ENCODE assay signal across 8 cellular contexts in the genomic region with DNA sequence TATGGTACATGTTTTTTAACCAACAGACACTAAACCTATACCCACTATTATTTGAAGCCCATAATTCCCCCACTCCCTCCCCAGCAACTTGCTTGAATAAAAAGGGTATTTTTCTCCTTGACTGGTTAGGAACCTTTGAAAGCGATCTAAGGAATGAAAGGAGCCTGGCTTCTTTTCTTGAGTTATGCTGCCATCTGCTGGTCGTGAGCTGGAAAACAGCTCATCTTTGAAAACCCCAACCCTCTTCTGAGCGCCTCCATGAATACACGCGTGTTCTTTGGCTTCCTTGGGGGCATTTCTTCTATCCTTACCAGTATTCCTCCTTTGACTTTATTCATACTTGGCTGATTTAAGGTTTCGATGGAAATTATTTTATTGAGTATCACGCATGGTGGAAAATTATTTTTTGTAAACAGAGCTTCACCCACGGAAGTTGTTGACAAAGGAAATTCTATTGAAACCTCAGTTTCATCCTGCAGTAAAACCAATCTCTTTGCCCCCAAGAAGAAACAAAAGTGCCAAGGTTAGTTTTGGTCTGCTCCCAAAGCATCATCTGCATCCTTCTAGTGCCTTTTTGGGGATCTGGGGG.
DNase-seq lines count a peak whose midpoint lies in the region; TF ChIP-seq lines count a peak whose summit lies in the region.

No MANE protein-coding gene starts in this region.

- TF ChIP-seq CTCF in KMS-11 (conservative IDR thresholded peaks at IDR 0.05; ENCODE audit: low read depth, low read length) (peak; percentile 90), foreskin fibroblast (IDR thresholded peaks at IDR 0.05; ENCODE audit: low read depth, low read length) (peak; percentile 70), osteocyte (IDR thresholded peaks at IDR 0.05) (peak; percentile 85), type B pancreatic cell (conservative IDR thresholded peaks at IDR 0.05) (peak; percentile 95)

- H2AFZ ChIP-seq in KMS-11 (ENCODE audit: low read depth): peak overlapping the region; percentile 61

- intact Hi-C loops in activated T-helper 2 cell treated with anti-CD3 and anti-CD28 coated beads, Interferon-gamma antibody, Interleukin-2, Interleukin-4, amounts not matched to agents 10 μg/mL and 5 μg/mL and 100 μg/mL, durations not matched to agents 14 hours and 24 hours and 36 hours (cut with micrococcal nuclease): loop anchor here (1.0 kb wide), 1 partner anchor 215 kb away; no protein-coding TSS in a partner anchor

- no peak overlapping the region for H3K9ac ChIP-seq in KMS-11

- no peak overlapping the region for H3K4me3 Mint-ChIP-seq in activated T-helper 2 cell treated with anti-CD3 and anti-CD28 coated beads, Interferon-gamma antibody, Interleukin-2, Interleukin-4, amounts not matched to agents 10 μg/mL and 5 μg/mL and 100 μg/mL, durations not matched to agents 14 hours and 24 hours and 36 hours (ENCODE audit: low read depth)
- H3K4me3 Mint-ChIP-seq in osteocyte (ENCODE audit: unreplicated experiment) (no peak overlapping the region), type B pancreatic cell (no peak overlapping the region)

- no peaks in the 10 kb centered on the region for H3K27me3 ChIP-seq in KMS-11 (ENCODE audit: insufficient read depth, low read depth)

- peaks cover 10% of the 10 kb centered on the region for H3K4me1 Mint-ChIP-seq in activated T-helper 2 cell treated with anti-CD3 and anti-CD28 coated beads, Interferon-gamma antibody, Interleukin-2, Interleukin-4, amounts not matched to agents 10 μg/mL and 5 μg/mL and 100 μg/mL, durations not matched to agents 14 hours and 24 hours and 36 hours (ENCODE audit: low read depth)
- H3K4me1 Mint-ChIP-seq in osteocyte (ENCODE audit: unreplicated experiment) (no peaks in the 10 kb centered on the region), type B pancreatic cell (ENCODE audit: unreplicated experiment) (no peaks in the 10 kb centered on the region)

- peaks cover 40% of the 10 kb centered on the region for H3K27me3 Mint-ChIP-seq in activated T-helper 2 cell treated with anti-CD3 and anti-CD28 coated beads, Interferon-gamma antibody, Interleukin-2, Interleukin-4, amounts not matched to agents 10 μg/mL and 5 μg/mL and 100 μg/mL, durations not matched to agents 14 hours and 24 hours and 36 hours (ENCODE audit: low read depth)
- H3K27me3 Mint-ChIP-seq in osteocyte (ENCODE audit: unreplicated experiment) (peaks cover 17% of the 10 kb centered on the region), type B pancreatic cell (peaks cover 62% of the 10 kb centered on the region)

- peaks cover 6% of the 10 kb centered on the region for H3K9me3 Mint-ChIP-seq in activated T-helper 2 cell treated with anti-CD3 and anti-CD28 coated beads, Interferon-gamma antibody, Interleukin-2, Interleukin-4, amounts not matched to agents 10 μg/mL and 5 μg/mL and 100 μg/mL, durations not matched to agents 14 hours and 24 hours and 36 hours
- H3K9me3 Mint-ChIP-seq in osteocyte (ENCODE audit: unreplicated experiment): peaks cover 6% of the 10 kb centered on the region
- H3K9me3 Mint-ChIP-seq in type B pancreatic cell: no peaks in the 10 kb centered on the region

- H3K36me3 Mint-ChIP-seq in activated T-helper 2 cell treated with anti-CD3 and anti-CD28 coated beads, Interferon-gamma antibody, Interleukin-2, Interleukin-4, amounts not matched to agents 10 μg/mL and 5 μg/mL and 100 μg/mL, durations not matched to agents 14 hours and 24 hours and 36 hours (ENCODE audit: low read depth): no peaks in the 10 kb centered on the region
- no peaks in the 10 kb centered on the region for H3K36me3 Mint-ChIP-seq in osteocyte (ENCODE audit: unreplicated experiment)
- H3K36me3 Mint-ChIP-seq in type B pancreatic cell: no peaks in the 10 kb centered on the region

- DNase-seq in NCI-H524 (lab: John Stamatoyannopoulos, UW) (peak; percentile 59 to 82), NCI-H524 treated with DMSO at 0.1 percent for 48 hours (lab: John Stamatoyannopoulos, UW) (no peak), RKO (ENCODE audit: low spot score) (peak; percentile 65), foreskin fibroblast (peak; percentile 35 to 79), osteocyte (ENCODE audit: extremely low spot score, unreplicated experiment) (peak; percentile 81), type B pancreatic cell (ENCODE audit: extremely low spot score, unreplicated experiment) (no peak)
- peak; percentile 39 for DNase-seq in activated T-helper 2 cell treated with anti-CD3 and anti-CD28 coated beads, Interferon-gamma antibody, Interleukin-2, Interleukin-4, amounts not matched to agents 10 μg/mL and 5 μg/mL and 100 μg/mL, durations not matched to agents 14 hours and 24 hours and 36 hours (ENCODE audit: low spot score)

- H3K4me1 ChIP-seq in KMS-11 (ENCODE audit: low read depth, poor library complexity, severe bottlenecking): peaks cover 8% of the 10 kb centered on the region

- H3K4me3 ChIP-seq in KMS-11 (IDR thresholded peaks at IDR 0.05; ENCODE audit: insufficient read depth, low read depth, low read length) (no peak overlapping the region), foreskin fibroblast (ENCODE audit: low read depth in 1 of 2, low read length in 2 of 2) (no peak overlapping the region)

- H3K27ac Mint-ChIP-seq in activated T-helper 2 cell treated with anti-CD3 and anti-CD28 coated beads, Interferon-gamma antibody, Interleukin-2, Interleukin-4, amounts not matched to agents 10 μg/mL and 5 μg/mL and 100 μg/mL, durations not matched to agents 14 hours and 24 hours and 36 hours: no peak overlapping the region
- H3K27ac Mint-ChIP-seq in osteocyte (ENCODE audit: unreplicated experiment) (no peak overlapping the region), type B pancreatic cell (no peak overlapping the region)

- no peaks in the 10 kb centered on the region for H3K79me2 ChIP-seq in KMS-11 (ENCODE audit: insufficient read depth, low read depth)

- no peaks in the 10 kb centered on the region for H4K20me1 ChIP-seq in KMS-11 (ENCODE audit: insufficient read depth)

- peak overlapping the region; percentile 40 for H3K4me2 ChIP-seq in KMS-11

- no peaks in the 10 kb centered on the region for H3K36me3 ChIP-seq in KMS-11 (ENCODE audit: insufficient read depth)

- H3K27ac ChIP-seq in KMS-11: no peak overlapping the region

Comparison
In these comparisons a context has a peak if more than half of its experiments do, and no peak if none do; other contexts are left out.
1. DNase-seq: peak in NCI-H524 (2 of 2), RKO (single experiment), activated T-helper 2 cell treated with anti-CD3 and anti-CD28 coated beads, Interferon-gamma antibody, Interleukin-2, Interleukin-4, amounts not matched to agents 10 μg/mL and 5 μg/mL and 100 μg/mL, durations not matched to agents 14 hours and 24 hours and 36 hours (single experiment), foreskin fibroblast (2 of 2) and osteocyte (single experiment); none in NCI-H524 treated with DMSO at 0.1 percent for 48 hours (single experiment) and type B pancreatic cell (single experiment).
2. Peak in every context shown above with its lines, with median percentiles within 50 percentile points of each other: CTCF ChIP-seq.